In the genomic region with DNA sequence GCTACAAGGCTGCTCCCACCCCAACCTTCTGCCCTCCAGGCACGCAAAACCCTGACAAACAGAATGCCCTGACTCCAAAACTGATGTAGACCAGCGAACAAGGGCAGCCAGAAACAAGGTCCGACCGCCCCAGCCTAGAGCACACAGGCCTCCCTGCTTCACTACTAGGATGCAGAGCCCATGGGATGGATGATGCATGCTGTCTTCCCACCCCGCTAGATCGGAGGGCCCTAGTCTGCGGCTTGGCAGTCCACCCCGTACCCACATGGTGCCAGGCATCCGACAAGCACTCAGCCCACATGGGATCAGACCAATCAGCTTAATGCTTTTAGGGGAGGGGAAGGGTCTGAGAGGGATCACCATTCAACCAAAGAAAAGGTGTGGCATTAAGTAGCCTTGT, we compare ENCODE assay signal across 1 cellular context.
TF ChIP-seq lines count a peak whose summit lies in the region.

No MANE protein-coding gene starts in this region.

TF ChIP-seq in WTC11, 78 proteins besides CTCF, POLR2A, EP300 and RAD21 (continued from another document):
- TF ChIP-seq, protein P1, sequence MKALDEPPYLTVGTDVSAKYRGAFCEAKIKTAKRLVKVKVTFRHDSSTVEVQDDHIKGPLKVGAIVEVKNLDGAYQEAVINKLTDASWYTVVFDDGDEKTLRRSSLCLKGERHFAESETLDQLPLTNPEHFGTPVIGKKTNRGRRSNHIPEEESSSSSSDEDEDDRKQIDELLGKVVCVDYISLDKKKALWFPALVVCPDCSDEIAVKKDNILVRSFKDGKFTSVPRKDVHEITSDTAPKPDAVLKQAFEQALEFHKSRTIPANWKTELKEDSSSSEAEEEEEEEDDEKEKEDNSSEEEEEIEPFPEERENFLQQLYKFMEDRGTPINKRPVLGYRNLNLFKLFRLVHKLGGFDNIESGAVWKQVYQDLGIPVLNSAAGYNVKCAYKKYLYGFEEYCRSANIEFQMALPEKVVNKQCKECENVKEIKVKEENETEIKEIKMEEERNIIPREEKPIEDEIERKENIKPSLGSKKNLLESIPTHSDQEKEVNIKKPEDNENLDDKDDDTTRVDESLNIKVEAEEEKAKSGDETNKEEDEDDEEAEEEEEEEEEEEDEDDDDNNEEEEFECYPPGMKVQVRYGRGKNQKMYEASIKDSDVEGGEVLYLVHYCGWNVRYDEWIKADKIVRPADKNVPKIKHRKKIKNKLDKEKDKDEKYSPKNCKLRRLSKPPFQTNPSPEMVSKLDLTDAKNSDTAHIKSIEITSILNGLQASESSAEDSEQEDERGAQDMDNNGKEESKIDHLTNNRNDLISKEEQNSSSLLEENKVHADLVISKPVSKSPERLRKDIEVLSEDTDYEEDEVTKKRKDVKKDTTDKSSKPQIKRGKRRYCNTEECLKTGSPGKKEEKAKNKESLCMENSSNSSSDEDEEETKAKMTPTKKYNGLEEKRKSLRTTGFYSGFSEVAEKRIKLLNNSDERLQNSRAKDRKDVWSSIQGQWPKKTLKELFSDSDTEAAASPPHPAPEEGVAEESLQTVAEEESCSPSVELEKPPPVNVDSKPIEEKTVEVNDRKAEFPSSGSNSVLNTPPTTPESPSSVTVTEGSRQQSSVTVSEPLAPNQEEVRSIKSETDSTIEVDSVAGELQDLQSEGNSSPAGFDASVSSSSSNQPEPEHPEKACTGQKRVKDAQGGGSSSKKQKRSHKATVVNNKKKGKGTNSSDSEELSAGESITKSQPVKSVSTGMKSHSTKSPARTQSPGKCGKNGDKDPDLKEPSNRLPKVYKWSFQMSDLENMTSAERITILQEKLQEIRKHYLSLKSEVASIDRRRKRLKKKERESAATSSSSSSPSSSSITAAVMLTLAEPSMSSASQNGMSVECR (CRISPR knock-in tag; IDR thresholded peaks at IDR 0.05; ENCODE audit: borderline replicate concordance): no peak
- TF ChIP-seq NR2C2 (CRISPR knock-in tag; IDR thresholded peaks at IDR 0.05): no peak
- no peak for TF ChIP-seq RELA (CRISPR knock-in tag; IDR thresholded peaks at IDR 0.05; ENCODE audit: borderline replicate concordance)
- no peak for TF ChIP-seq KAT7 (CRISPR knock-in tag; IDR thresholded peaks at IDR 0.05; ENCODE audit: borderline replicate concordance)
- no peak for TF ChIP-seq IRF1 (CRISPR knock-in tag; IDR thresholded peaks at IDR 0.05)
